ENCODE assay signal across 10 cellular contexts in the genomic region with DNA sequence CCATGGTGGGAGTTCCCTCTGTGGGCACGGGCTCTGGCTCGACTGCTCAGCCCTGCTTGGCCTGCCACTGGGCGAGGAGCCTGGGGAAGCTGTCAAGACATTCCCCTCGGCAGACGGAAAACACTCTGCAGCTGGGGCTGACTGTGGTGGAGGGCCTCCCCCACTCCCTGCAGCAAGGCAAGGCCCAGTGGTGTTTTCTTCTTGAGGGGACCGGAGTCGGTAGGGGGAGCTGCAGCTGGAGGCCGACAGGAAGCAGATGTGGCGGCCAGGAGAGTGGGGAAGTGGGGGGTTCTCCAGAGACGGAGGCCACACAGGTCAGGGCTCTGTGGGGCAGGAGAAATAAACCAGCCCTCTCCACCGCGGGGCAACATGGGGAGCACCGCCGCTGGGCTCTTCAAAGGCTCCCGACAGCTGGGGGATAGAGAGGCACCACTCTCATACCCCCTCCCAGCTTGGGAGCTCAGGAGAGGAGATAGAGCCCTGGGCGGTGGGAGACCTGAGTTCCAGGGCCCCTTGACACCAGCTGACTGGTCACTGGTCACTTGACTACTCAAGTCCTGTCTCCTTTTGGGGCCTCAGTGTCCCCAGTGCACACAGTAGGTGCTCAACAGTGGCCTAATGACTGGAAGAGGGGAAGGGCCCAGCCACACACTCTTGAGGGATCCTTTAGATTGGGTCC. TPM values are rescaled to one million over a fixed set of nuclear protein-coding genes. Genes with fewer than 3 reads are reported as not detected.
DNase-seq lines count a peak whose midpoint lies in the region; ATAC-seq and TF ChIP-seq lines count a peak whose summit lies in the region.
"Had no signal": no experiment of that assay in that cellular context is flagged by ENCODE, and none has a peak within 500 bp of the region (broad histone marks: within the 10 kb centered on the region; RNA-seq: fewer than 3 reads in every experiment).

No MANE protein-coding gene starts in this region.

- H3K27ac ChIP-seq in IMR-90 (ENCODE audit: insufficient read depth, low read length) (no peak overlapping the region), esophagus muscularis mucosa (replicated peaks in 1 of 4) (peak overlapping the region; percentile 50 to 91 (median 64)), PC-9 (no peak overlapping the region)

- dilution Hi-C loops in IMR-90 (cut with HindIII; ENCODE audit: low sequenced_read_pairs, unreplicated experiment): no loop called here

- H4K5ac ChIP-seq in IMR-90 (ENCODE audit: low read depth, low read length): no peak overlapping the region

- peaks cover 28 to 43% of the 10 kb centered on the region in 2 experiments for H3K79me1 ChIP-seq in IMR-90 (ENCODE audit: low read depth in 1 of 2, low read length in 2 of 2)

- CTCF ChIA-PET in GM10248 (lab: Yijun Ruan, JAX) (interaction anchor here (1.0 to 5.6 kb wide), 7 partner anchors 10 to 1115 kb away, joined by 3 to 29 read pairs (median 5); no protein-coding TSS in a partner anchor), IMR-90 (lab: Yijun Ruan, JAX) (interaction anchor here (0.6 kb wide), 1 partner anchor 1014 kb away, joined by 3 read pairs; no protein-coding TSS in a partner anchor), PC-9 (lab: Charles Lee) (no interaction called here)

- H3K4me1 ChIP-seq in IMR-90 (ENCODE audit: control insufficient read depth, insufficient read depth, low read length) (no peaks in the 10 kb centered on the region; the same call in 1 of the 2 replicates), esophagus muscularis mucosa (peaks cover 5 to 86% (median 54%) of the 10 kb centered on the region in 4 donors), PC-9 (replicated peaks; ENCODE audit: insufficient read depth) (no peaks in the 10 kb centered on the region)

- H2BK15ac ChIP-seq in IMR-90 (ENCODE audit: low read depth, low read length): no peak overlapping the region

- H2BK5ac ChIP-seq in IMR-90 (ENCODE audit: low read depth, low read length, poor library complexity, severe bottlenecking): no peak overlapping the region

- in situ Hi-C loops in IMR-90 (cut with MboI; ENCODE audit: low sequenced_read_pairs): loop anchor here (25.0 kb wide), 1 partner anchor 97 kb away; no protein-coding TSS in a partner anchor

- H3K18ac ChIP-seq in IMR-90 (ENCODE audit: low read depth, low read length): no peak overlapping the region

- H3K9me3 ChIP-seq in IMR-90 (ENCODE audit: control insufficient read depth, insufficient read depth, low read length) (no peaks in the 10 kb centered on the region), esophagus muscularis mucosa (no peaks in the 10 kb centered on the region), PC-9 (ENCODE audit: insufficient read depth, low read depth) (no peaks in the 10 kb centered on the region)

- no peak overlapping the region for H4K8ac ChIP-seq in IMR-90 (ENCODE audit: low read depth in 2 of 2, low read length in 2 of 2)

- H3K27me3 ChIP-seq in IMR-90 (ENCODE audit: control insufficient read depth, insufficient read depth, low read length) (no peaks in the 10 kb centered on the region), esophagus muscularis mucosa (no peaks in the 10 kb centered on the region), PC-9 (ENCODE audit: insufficient read depth, low read depth) (no peaks in the 10 kb centered on the region)

- ATAC-seq in IMR-90 (ENCODE audit: low read depth) (peak; percentile 41; the same call in 1 of the 2 replicates), GM18870 (IDR thresholded peaks at IDR 0.05; ENCODE audit: unreplicated experiment) (no peak), GM18907 (IDR thresholded peaks at IDR 0.05; ENCODE audit: unreplicated experiment) (no peak)

- no peak overlapping the region for H2BK120ac ChIP-seq in IMR-90 (ENCODE audit: low read depth, low read length)

- no peak overlapping the region for H2AFZ ChIP-seq in IMR-90 (replicated peaks; ENCODE audit: low read length, poor library complexity)
- no peak overlapping the region for H2AFZ ChIP-seq in PC-9

- H3K14ac ChIP-seq in IMR-90 (replicated peaks; ENCODE audit: low read depth, low read length): no peak overlapping the region

- DNase-seq in GM10248 (ENCODE audit: extremely low spot score) (no peak), IMR-90 (no peak), esophagus muscularis mucosa (ENCODE audit: extremely low spot score) (no peak), posterior cingulate gyrus (peak in 7 of 10 donors; percentile 4 to 84 (median 25)), SKM-1 treated with dmso at 0.1 percent for 144 hours (lab: John Stamatoyannopoulos, UW; ENCODE audit: unreplicated experiment) (no peak), PC-9 (no peak)
- DNase-seq: NCI-H2227 treated with DMSO at 0.1 percent for 48 hours, T1000 had no signal

- H3K9me1 ChIP-seq in IMR-90 (ENCODE audit: insufficient read depth, low read length): peaks cover 8% of the 10 kb centered on the region; the same call in 1 of the 2 replicates

- H2AK9ac ChIP-seq in IMR-90 (replicated peaks; ENCODE audit: low read depth, low read length, poor library complexity): peak overlapping the region; percentile 68

- H3K4ac ChIP-seq in IMR-90 (ENCODE audit: low read depth, low read length): no peak overlapping the region

- H2AK5ac ChIP-seq in IMR-90 (ENCODE audit: low read depth, low read length): no peak overlapping the region

- intact Hi-C loops in IMR-90 (cut with micrococcal nuclease) (no loop called here), esophagus muscularis mucosa (cut with DNase I) (no loop called here), posterior cingulate gyrus (cut with DNase I) (no loop called here), PC-9 (cut with micrococcal nuclease; ENCODE audit: unreplicated experiment) (no loop called here)

- POLR2A ChIA-PET in GM10248 (lab: Yijun Ruan, JAX) (no interaction called here), IMR-90 (lab: Charles Lee; ENCODE audit: unreplicated experiment) (no interaction called here), PC-9 (lab: Charles Lee; ENCODE audit: unreplicated experiment) (no interaction called here)

- no peak overlapping the region for H4K91ac ChIP-seq in IMR-90 (ENCODE audit: insufficient read depth, low read depth, low read length)

- no peak overlapping the region for H3K23ac ChIP-seq in IMR-90 (ENCODE audit: low read depth, low read length)

- no peaks in the 10 kb centered on the region for H3F3A ChIP-seq in PC-9 (ENCODE audit: insufficient read depth, low read depth)

- no peak overlapping the region for H3K4me3 ChIP-seq in IMR-90 (ENCODE audit: insufficient read depth, low read depth, low read length)
- H3K4me3 ChIP-seq in esophagus muscularis mucosa: no peak overlapping the region
- no peak overlapping the region for H3K4me3 ChIP-seq in PC-9

- no peaks in the 10 kb centered on the region for H3K79me2 ChIP-seq in PC-9 (ENCODE audit: low read depth)

- TF ChIP-seq EP300 in esophagus muscularis mucosa (IDR thresholded peaks at IDR 0.05): no peak

- H4K20me1 ChIP-seq in IMR-90 (ENCODE audit: insufficient read depth, low read length) (0 out of 2 replicates have a peak, but pooled peaks cover 3% of the 10 kb centered on the region), PC-9 (ENCODE audit: insufficient read depth) (no peaks in the 10 kb centered on the region)

- H2BK20ac ChIP-seq in IMR-90 (ENCODE audit: low read depth, low read length): no peak overlapping the region

- TF ChIP-seq POLR2A in IMR-90 (IDR thresholded peaks at IDR 0.05; ENCODE audit: low read depth, low read length): no peak
- TF ChIP-seq POLR2A in esophagus muscularis mucosa (IDR thresholded peaks at IDR 0.05; ENCODE audit: low read depth): no peak

- TF ChIP-seq RAD21 in IMR-90 (IDR thresholded peaks at IDR 0.05; ENCODE audit: low read length): no peak

- no peak overlapping the region for H3K9ac ChIP-seq in IMR-90 (ENCODE audit: low read depth, low read length)

- WGBS in IMR-90 (ENCODE audit: extremely low coverage in 2 of 2, insufficient read length in 1 of 2), 2 experiments: 60% methylated on average over 1 of the region's 16 CpGs; no CpG with 5 or more reads in 1 of the 2 experiments
- WGBS in esophagus muscularis mucosa: 62% methylated on average over 12 of the region's 16 CpGs

- peaks cover 71% of the 10 kb centered on the region for H3K36me3 ChIP-seq in IMR-90 (ENCODE audit: control insufficient read depth, insufficient read depth, low read length)
- H3K36me3 ChIP-seq in esophagus muscularis mucosa: peaks cover 0 to 69% (median 54%) of the 10 kb centered on the region in 4 donors
- H3K36me3 ChIP-seq in PC-9 (ENCODE audit: low read depth): no peaks in the 10 kb centered on the region

- no peaks in the 10 kb centered on the region for H3K9me2 ChIP-seq in PC-9 (ENCODE audit: insufficient read depth)

- H3K56ac ChIP-seq in IMR-90 (ENCODE audit: extremely low read depth, insufficient read depth, low read length): no peak overlapping the region

- no TSS peak for BruUV-seq in IMR-90 (replicated peaks; lab: Mats Ljungman, UMichigan)
- no TSS peak for BruUV-seq in PC-9 (replicated peaks; lab: Mats Ljungman, UMichigan)

- TF ChIP-seq CTCF in GM10248 (IDR thresholded peaks at IDR 0.05; ENCODE audit: control extremely low read depth, extremely low read depth, low read depth, missing control alignments) (peak; percentile 26), IMR-90 (conservative IDR thresholded peaks at IDR 0.05; ENCODE audit: low read depth, low read length) (no peak), esophagus muscularis mucosa (IDR thresholded peaks at IDR 0.05) (peak in 1 of 3 experiments; percentile 30), PC-9 (conservative IDR thresholded peaks at IDR 0.05) (no peak)

- H3K4me2 ChIP-seq in IMR-90 (ENCODE audit: low read depth, low read length) (no peak overlapping the region), PC-9 (no peak overlapping the region)

TF ChIP-seq in IMR-90, 13 proteins besides CTCF, POLR2A, EP300 and RAD21 (continues in another document):
- no peak for TF ChIP-seq RCOR1 (IDR thresholded peaks at IDR 0.05; ENCODE audit: insufficient replicate concordance, low read length)
- TF ChIP-seq SMC3 (IDR thresholded peaks at IDR 0.05; ENCODE audit: low read depth, low read length): no peak

RNA-seq across cellular contexts. Expression of a gene that starts 43.4 kb away (rescaled TPM):
- 29.2 and 29.7 TPM in 2 replicates for total RNA-seq in IMR-90 (2012; rRNA removed)
- 127 and 130 TPM in 2 replicates for polyA plus RNA-seq in IMR-90 (2012; rRNA removed)
- polyA plus RNA-seq in IMR-90 (2012; cell fraction: cytosol; rRNA removed): 113 and 150 TPM in 2 replicates
- 205 and 248 TPM in 2 replicates for polyA plus RNA-seq in IMR-90 (2012; cell fraction: nucleus; rRNA removed; ENCODE audit: low replicate concordance)
- 10 to 100 TPM; 19.5 to 42.2 (median 24.4) TPM for total RNA-seq in esophagus muscularis mucosa
- 171 and 203 TPM in 2 replicates for total RNA-seq in PC-9 (2021)

RNA-seq across cellular contexts. Expression of a gene that starts 54.7 kb away (rescaled TPM):
- 12.2 and 15.1 TPM in 2 replicates for total RNA-seq in IMR-90 (2012; rRNA removed)
- polyA plus RNA-seq in IMR-90 (2012; rRNA removed): 25.9 and 29.9 TPM in 2 replicates
- polyA plus RNA-seq in IMR-90 (2012; cell fraction: cytosol; rRNA removed): 19.8 and 29.3 TPM in 2 replicates
- polyA plus RNA-seq in IMR-90 (2012; cell fraction: nucleus; rRNA removed; ENCODE audit: low replicate concordance): 22.4 and 28.3 TPM in 2 replicates
- total RNA-seq in esophagus muscularis mucosa: 100 to 1,000 TPM; 100 to 156 (median 120) TPM
- total RNA-seq in PC-9 (2021): 6.0 and 6.3 TPM in 2 replicates

Comparison
In these comparisons a context has a peak if more than half of its experiments do, and no peak if none do; other contexts are left out.
1. DNase-seq: peak in posterior cingulate gyrus (7 of 10); none in GM10248 (single experiment), IMR-90 (single experiment), esophagus muscularis mucosa (single experiment), SKM-1 treated with dmso at 0.1 percent for 144 hours (single experiment) and PC-9 (0 of 2).
2. H3K27ac ChIP-seq: peak in esophagus muscularis mucosa (4 of 4); none in IMR-90 (single experiment) and PC-9 (single experiment).